In genomic region chr16:13809765-13810164, GRCh38 we compare ENCODE assay signal across 35 cellular contexts.
"Had no signal": no experiment of that assay in that cellular context is flagged by ENCODE, and none has a peak within 500 bp of the region (broad histone marks: within the 10 kb centered on the region; RNA-seq: fewer than 3 reads in every experiment).

No MANE protein-coding gene starts in this region.

- H3K36me3 ChIP-seq: MG63 had no signal

- H3K9me3 ChIP-seq: MG63 had no signal

- H3K4me3 ChIP-seq: MG63 had no signal

- DNase-seq: Karpas-422, Kasumi-1, MG63, MV-4-11, NCI-H1048, NCI-H1092, NCI-H1092 treated with DMSO at 0.1 percent for 48 hours, NCI-H1105, NCI-H1105 treated with DMSO at 0.1 percent for 48 hours, NCI-H1417, NCI-H1417 treated with DMSO at 0.1 percent for 48 hours, NCI-H1436, NCI-H1436 treated with DMSO at 0.1 percent for 48 hours, NCI-H146, NCI-H1694, NCI-H1694 treated with DMSO at 0.1 percent for 48 hours, NCI-H187, NCI-H187 treated with DMSO at 0.1 percent for 48 hours, NCI-H1930, NCI-H2029, NCI-H2029 treated with DMSO at 0.1 percent for 48 hours, NCI-H2081, NCI-H2081 treated with DMSO at 0.1 percent for 48 hours, NCI-H2107, NCI-H2171, NCI-H2171 treated with DMSO at 0.1 percent for 48 hours, NCI-H2227 treated with DMSO at 0.1 percent for 48 hours, NCI-H226, NCI-H345, NCI-H446, NCI-H446 treated with DMSO at 0.1 percent for 48 hours, NCI-H510A, NCI-H510A treated with DMSO at 0.1 percent for 48 hours, NCI-H524, NCI-H524 treated with DMSO at 0.1 percent for 48 hours had no signal
